1 cellular context compared by ENCODE assay signal in genomic region chr19:51552996-51553725, GRCh38.
TF ChIP-seq lines count a peak whose summit lies in the region.

No MANE protein-coding gene starts in this region.

TF ChIP-seq in HepG2, 621 proteins besides CTCF, POLR2A, EP300 and RAD21 (continues in another document):
- TF ChIP-seq ZFP37 (CRISPR knock-in tag; IDR thresholded peaks at IDR 0.05; ENCODE audit: borderline replicate concordance) (peak; percentile 91; the same call in 1 of the 2 replicates), ZFY (CRISPR knock-in tag; IDR thresholded peaks at IDR 0.05) (peak; percentile 52), STAT5B (CRISPR knock-in tag; IDR thresholded peaks at IDR 0.05) (0 out of 2 replicates have a peak, but pooled peaks have one; percentile 85), SRY (CRISPR knock-in tag; IDR thresholded peaks at IDR 0.05) (peak; percentile 94), NFKB2 (CRISPR knock-in tag; IDR thresholded peaks at IDR 0.05; ENCODE audit: borderline replicate concordance) (peak; percentile 91), MEIS1 (CRISPR knock-in tag; IDR thresholded peaks at IDR 0.05; ENCODE audit: borderline replicate concordance) (no peak), TARDBP (CRISPR knock-in tag; IDR thresholded peaks at IDR 0.05) (no peak), ZNF652 (CRISPR knock-in tag; IDR thresholded peaks at IDR 0.05; ENCODE audit: borderline replicate concordance, low read depth) (0 out of 2 replicates have a peak, but pooled peaks have one; percentile 25), ZBTB1 (CRISPR knock-in tag; IDR thresholded peaks at IDR 0.05; ENCODE audit: borderline replicate concordance) (peak; percentile 61; the same call in 1 of the 2 replicates), NFYC (CRISPR knock-in tag; IDR thresholded peaks at IDR 0.05) (0 out of 2 replicates have a peak, but pooled peaks have one; percentile 34), ZNF576 (CRISPR knock-in tag; IDR thresholded peaks at IDR 0.05) (no peak), TFDP1 (CRISPR knock-in tag; IDR thresholded peaks at IDR 0.05; ENCODE audit: borderline replicate concordance) (0 out of 2 replicates have a peak, but pooled peaks have one; percentile 17), KMT2A (CRISPR knock-in tag; IDR thresholded peaks at IDR 0.05) (peak; percentile 30; the same call in 1 of the 2 replicates), ASH2L (IDR thresholded peaks at IDR 0.05; ENCODE audit: insufficient read length, low read depth, low read length) (no peak), ZNF256 (CRISPR knock-in tag; conservative IDR thresholded peaks at IDR 0.05) (peak; percentile 93), DNMT3B (CRISPR knock-in tag; conservative IDR thresholded peaks at IDR 0.05) (peak; percentile 84; the same call in 1 of the 2 replicates), ZBTB44 (CRISPR knock-in tag; IDR thresholded peaks at IDR 0.05) (peak; percentile 95; the same call in 1 of the 2 replicates), CBX5 (CRISPR knock-in tag; IDR thresholded peaks at IDR 0.05; ENCODE audit: borderline replicate concordance) (0 out of 2 replicates have a peak, but pooled peaks have one; percentile 35), KMT2B (CRISPR knock-in tag; IDR thresholded peaks at IDR 0.05) (peak; percentile 69), RAD51 (IDR thresholded peaks at IDR 0.05; ENCODE audit: borderline replicate concordance) (no peak), ZNF3 (CRISPR knock-in tag; IDR thresholded peaks at IDR 0.05) (peak; percentile 48; the same call in 1 of the 2 replicates), KLF12 (CRISPR knock-in tag; IDR thresholded peaks at IDR 0.05; ENCODE audit: borderline replicate concordance) (peak; percentile 76), ZNF430 (CRISPR knock-in tag; IDR thresholded peaks at IDR 0.05) (no peak), ZNF720 (CRISPR knock-in tag; IDR thresholded peaks at IDR 0.05) (0 out of 2 replicates have a peak, but pooled peaks have one; percentile 40), HOXA9 (CRISPR knock-in tag; IDR thresholded peaks at IDR 0.05; ENCODE audit: borderline replicate concordance) (peak; percentile 38; the same call in 1 of the 2 replicates), MEIS2 (CRISPR knock-in tag; IDR thresholded peaks at IDR 0.05) (peak; percentile 75; the same call in 1 of the 2 replicates), ZNF205 (CRISPR knock-in tag; IDR thresholded peaks at IDR 0.05) (peak; percentile 60; the same call in 1 of the 2 replicates), SATB2 (CRISPR knock-in tag; IDR thresholded peaks at IDR 0.05) (peak; percentile 93), ZBTB26 (CRISPR knock-in tag; IDR thresholded peaks at IDR 0.05; ENCODE audit: borderline replicate concordance) (peak; percentile 91), SMAD3 (CRISPR knock-in tag; IDR thresholded peaks at IDR 0.05) (peak; percentile 93), CHCHD3 (CRISPR knock-in tag; IDR thresholded peaks at IDR 0.05) (0 out of 2 replicates have a peak, but pooled peaks have one; percentile 56), HMGA1 (CRISPR knock-in tag; conservative IDR thresholded peaks at IDR 0.05) (no peak), ZNF549 (CRISPR knock-in tag; IDR thresholded peaks at IDR 0.05) (no peak), MED13 (CRISPR knock-in tag; IDR thresholded peaks at IDR 0.05) (0 out of 2 replicates have a peak, but pooled peaks have one; percentile 52), ZNF180 (CRISPR knock-in tag; IDR thresholded peaks at IDR 0.05; ENCODE audit: borderline replicate concordance, low read depth) (peak; percentile 53; the same call in 1 of the 2 replicates), PCBP1 (IDR thresholded peaks at IDR 0.05; ENCODE audit: borderline replicate concordance, low read depth, low read length) (no peak), ADNP (CRISPR knock-in tag; IDR thresholded peaks at IDR 0.05) (no peak), ZNF768 (CRISPR knock-in tag; IDR thresholded peaks at IDR 0.05) (peak; percentile 42; the same call in 1 of the 2 replicates)
- TF ChIP-seq, protein P1, sequence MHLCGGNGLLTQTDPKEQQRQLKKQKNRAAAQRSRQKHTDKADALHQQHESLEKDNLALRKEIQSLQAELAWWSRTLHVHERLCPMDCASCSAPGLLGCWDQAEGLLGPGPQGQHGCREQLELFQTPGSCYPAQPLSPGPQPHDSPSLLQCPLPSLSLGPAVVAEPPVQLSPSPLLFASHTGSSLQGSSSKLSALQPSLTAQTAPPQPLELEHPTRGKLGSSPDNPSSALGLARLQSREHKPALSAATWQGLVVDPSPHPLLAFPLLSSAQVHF (CRISPR knock-in tag; IDR thresholded peaks at IDR 0.05) = 0 out of 2 replicates have a peak, but pooled peaks have one; percentile 58
- TF ChIP-seq, protein P2, sequence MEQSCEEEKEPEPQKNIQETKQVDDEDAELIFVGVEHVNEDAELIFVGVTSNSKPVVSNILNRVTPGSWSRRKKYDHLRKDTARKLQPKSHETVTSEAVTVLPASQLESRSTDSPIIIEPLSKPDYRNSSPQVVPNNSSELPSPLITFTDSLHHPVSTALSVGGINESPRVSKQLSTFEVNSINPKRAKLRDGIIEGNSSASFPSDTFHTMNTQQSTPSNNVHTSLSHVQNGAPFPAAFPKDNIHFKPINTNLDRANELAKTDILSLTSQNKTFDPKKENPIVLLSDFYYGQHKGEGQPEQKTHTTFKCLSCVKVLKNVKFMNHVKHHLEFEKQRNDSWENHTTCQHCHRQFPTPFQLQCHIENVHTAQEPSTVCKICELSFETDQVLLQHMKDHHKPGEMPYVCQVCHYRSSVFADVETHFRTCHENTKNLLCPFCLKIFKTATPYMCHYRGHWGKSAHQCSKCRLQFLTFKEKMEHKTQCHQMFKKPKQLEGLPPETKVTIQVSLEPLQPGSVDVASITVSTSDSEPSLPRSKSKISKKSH (CRISPR knock-in tag; IDR thresholded peaks at IDR 0.05; ENCODE audit: borderline replicate concordance) = peak; percentile 80; the same call in 1 of the 2 replicates
- TF ChIP-seq, protein P3, sequence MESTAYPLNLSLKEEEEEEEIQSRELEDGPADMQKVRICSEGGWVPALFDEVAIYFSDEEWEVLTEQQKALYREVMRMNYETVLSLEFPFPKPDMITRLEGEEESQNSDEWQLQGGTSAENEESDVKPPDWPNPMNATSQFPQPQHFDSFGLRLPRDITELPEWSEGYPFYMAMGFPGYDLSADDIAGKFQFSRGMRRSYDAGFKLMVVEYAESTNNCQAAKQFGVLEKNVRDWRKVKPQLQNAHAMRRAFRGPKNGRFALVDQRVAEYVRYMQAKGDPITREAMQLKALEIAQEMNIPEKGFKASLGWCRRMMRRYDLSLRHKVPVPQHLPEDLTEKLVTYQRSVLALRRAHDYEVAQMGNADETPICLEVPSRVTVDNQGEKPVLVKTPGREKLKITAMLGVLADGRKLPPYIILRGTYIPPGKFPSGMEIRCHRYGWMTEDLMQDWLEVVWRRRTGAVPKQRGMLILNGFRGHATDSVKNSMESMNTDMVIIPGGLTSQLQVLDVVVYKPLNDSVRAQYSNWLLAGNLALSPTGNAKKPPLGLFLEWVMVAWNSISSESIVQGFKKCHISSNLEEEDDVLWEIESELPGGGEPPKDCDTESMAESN (CRISPR knock-in tag; conservative IDR thresholded peaks at IDR 0.05) = peak; percentile 64
- TF ChIP-seq, protein P4, sequence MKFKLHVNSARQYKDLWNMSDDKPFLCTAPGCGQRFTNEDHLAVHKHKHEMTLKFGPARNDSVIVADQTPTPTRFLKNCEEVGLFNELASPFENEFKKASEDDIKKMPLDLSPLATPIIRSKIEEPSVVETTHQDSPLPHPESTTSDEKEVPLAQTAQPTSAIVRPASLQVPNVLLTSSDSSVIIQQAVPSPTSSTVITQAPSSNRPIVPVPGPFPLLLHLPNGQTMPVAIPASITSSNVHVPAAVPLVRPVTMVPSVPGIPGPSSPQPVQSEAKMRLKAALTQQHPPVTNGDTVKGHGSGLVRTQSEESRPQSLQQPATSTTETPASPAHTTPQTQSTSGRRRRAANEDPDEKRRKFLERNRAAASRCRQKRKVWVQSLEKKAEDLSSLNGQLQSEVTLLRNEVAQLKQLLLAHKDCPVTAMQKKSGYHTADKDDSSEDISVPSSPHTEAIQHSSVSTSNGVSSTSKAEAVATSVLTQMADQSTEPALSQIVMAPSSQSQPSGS (CRISPR knock-in tag; IDR thresholded peaks at IDR 0.05) = peak; percentile 75; the same call in 1 of the 2 replicates
- TF ChIP-seq, protein P5, sequence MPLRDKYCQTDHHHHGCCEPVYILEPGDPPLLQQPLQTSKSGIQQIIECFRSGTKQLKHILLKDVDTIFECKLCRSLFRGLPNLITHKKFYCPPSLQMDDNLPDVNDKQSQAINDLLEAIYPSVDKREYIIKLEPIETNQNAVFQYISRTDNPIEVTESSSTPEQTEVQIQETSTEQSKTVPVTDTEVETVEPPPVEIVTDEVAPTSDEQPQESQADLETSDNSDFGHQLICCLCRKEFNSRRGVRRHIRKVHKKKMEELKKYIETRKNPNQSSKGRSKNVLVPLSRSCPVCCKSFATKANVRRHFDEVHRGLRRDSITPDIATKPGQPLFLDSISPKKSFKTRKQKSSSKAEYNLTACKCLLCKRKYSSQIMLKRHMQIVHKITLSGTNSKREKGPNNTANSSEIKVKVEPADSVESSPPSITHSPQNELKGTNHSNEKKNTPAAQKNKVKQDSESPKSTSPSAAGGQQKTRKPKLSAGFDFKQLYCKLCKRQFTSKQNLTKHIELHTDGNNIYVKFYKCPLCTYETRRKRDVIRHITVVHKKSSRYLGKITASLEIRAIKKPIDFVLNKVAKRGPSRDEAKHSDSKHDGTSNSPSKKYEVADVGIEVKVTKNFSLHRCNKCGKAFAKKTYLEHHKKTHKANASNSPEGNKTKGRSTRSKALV (CRISPR knock-in tag; IDR thresholded peaks at IDR 0.05) = peak; percentile 57; the same call in 1 of the 2 replicates
- TF ChIP-seq, protein P6, sequence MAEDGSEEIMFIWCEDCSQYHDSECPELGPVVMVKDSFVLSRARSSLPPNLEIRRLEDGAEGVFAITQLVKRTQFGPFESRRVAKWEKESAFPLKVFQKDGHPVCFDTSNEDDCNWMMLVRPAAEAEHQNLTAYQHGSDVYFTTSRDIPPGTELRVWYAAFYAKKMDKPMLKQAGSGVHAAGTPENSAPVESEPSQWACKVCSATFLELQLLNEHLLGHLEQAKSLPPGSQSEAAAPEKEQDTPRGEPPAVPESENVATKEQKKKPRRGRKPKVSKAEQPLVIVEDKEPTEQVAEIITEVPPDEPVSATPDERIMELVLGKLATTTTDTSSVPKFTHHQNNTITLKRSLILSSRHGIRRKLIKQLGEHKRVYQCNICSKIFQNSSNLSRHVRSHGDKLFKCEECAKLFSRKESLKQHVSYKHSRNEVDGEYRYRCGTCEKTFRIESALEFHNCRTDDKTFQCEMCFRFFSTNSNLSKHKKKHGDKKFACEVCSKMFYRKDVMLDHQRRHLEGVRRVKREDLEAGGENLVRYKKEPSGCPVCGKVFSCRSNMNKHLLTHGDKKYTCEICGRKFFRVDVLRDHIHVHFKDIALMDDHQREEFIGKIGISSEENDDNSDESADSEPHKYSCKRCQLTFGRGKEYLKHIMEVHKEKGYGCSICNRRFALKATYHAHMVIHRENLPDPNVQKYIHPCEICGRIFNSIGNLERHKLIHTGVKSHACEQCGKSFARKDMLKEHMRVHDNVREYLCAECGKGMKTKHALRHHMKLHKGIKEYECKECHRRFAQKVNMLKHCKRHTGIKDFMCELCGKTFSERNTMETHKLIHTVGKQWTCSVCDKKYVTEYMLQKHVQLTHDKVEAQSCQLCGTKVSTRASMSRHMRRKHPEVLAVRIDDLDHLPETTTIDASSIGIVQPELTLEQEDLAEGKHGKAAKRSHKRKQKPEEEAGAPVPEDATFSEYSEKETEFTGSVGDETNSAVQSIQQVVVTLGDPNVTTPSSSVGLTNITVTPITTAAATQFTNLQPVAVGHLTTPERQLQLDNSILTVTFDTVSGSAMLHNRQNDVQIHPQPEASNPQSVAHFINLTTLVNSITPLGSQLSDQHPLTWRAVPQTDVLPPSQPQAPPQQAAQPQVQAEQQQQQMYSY (CRISPR knock-in tag; IDR thresholded peaks at IDR 0.05) = 0 out of 2 replicates have a peak, but pooled peaks have one; percentile 57
- TF ChIP-seq, protein P7, sequence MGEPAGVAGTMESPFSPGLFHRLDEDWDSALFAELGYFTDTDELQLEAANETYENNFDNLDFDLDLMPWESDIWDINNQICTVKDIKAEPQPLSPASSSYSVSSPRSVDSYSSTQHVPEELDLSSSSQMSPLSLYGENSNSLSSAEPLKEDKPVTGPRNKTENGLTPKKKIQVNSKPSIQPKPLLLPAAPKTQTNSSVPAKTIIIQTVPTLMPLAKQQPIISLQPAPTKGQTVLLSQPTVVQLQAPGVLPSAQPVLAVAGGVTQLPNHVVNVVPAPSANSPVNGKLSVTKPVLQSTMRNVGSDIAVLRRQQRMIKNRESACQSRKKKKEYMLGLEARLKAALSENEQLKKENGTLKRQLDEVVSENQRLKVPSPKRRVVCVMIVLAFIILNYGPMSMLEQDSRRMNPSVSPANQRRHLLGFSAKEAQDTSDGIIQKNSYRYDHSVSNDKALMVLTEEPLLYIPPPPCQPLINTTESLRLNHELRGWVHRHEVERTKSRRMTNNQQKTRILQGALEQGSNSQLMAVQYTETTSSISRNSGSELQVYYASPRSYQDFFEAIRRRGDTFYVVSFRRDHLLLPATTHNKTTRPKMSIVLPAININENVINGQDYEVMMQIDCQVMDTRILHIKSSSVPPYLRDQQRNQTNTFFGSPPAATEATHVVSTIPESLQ (CRISPR knock-in tag; conservative IDR thresholded peaks at IDR 0.05) = 0 out of 2 replicates have a peak, but pooled peaks have one; percentile 90
